ENCODE assay signal across 35 cellular contexts in the genomic region with DNA sequence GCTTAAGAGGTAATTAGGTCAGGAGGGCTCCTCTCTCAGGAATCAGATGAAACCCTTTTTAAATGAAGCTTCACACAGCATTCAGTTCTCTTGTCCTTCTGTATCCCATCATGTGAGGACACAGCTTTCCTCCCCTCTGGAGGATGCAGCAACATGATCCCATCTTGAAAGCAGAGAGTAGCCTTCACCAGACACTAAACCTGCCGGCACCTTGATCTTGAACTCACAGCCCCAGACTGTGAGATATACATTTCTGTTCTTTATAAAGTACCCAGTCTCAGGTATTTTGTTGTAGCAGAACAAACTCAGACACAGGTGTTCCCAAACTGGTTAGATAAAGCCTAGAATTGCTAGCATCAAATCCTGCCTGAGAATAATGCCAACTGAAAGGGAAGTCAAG.
"Had no signal": no experiment of that assay in that cellular context is flagged by ENCODE, and none has a peak within 500 bp of the region (broad histone marks: within the 10 kb centered on the region; RNA-seq: fewer than 3 reads in every experiment).

No MANE protein-coding gene starts in this region.

- H3K36me3 ChIP-seq: MG63 had no signal

- H3K27ac ChIP-seq: KMS-11 had no signal

- H3K4me2 ChIP-seq: KMS-11 had no signal

- H3K27me3 ChIP-seq: MG63 had no signal

- DNase-seq: Karpas-422, Kasumi-1, KG1, MG63, MM.1S, MV-4-11, NCI-H1048, NCI-H1092, NCI-H1092 treated with DMSO at 0.1 percent for 48 hours, NCI-H1105, NCI-H1105 treated with DMSO at 0.1 percent for 48 hours, NCI-H1417, NCI-H1417 treated with DMSO at 0.1 percent for 48 hours, NCI-H1436, NCI-H1436 treated with DMSO at 0.1 percent for 48 hours, NCI-H146, NCI-H1694, NCI-H1694 treated with DMSO at 0.1 percent for 48 hours, NCI-H187, NCI-H187 treated with DMSO at 0.1 percent for 48 hours, NCI-H1930, NCI-H2029, NCI-H2029 treated with DMSO at 0.1 percent for 48 hours, NCI-H2081, NCI-H2081 treated with DMSO at 0.1 percent for 48 hours, NCI-H2107, NCI-H2171, NCI-H2171 treated with DMSO at 0.1 percent for 48 hours, NCI-H2227 treated with DMSO at 0.1 percent for 48 hours, NCI-H226, NCI-H345, NCI-H446, NCI-H446 treated with DMSO at 0.1 percent for 48 hours, NCI-H510A had no signal

- H3K9ac ChIP-seq: KMS-11 had no signal

- H3K9me3 ChIP-seq: MG63 had no signal

- H3K4me3 ChIP-seq: MG63 had no signal
